30 cellular contexts compared by ENCODE assay signal in the genomic region with DNA sequence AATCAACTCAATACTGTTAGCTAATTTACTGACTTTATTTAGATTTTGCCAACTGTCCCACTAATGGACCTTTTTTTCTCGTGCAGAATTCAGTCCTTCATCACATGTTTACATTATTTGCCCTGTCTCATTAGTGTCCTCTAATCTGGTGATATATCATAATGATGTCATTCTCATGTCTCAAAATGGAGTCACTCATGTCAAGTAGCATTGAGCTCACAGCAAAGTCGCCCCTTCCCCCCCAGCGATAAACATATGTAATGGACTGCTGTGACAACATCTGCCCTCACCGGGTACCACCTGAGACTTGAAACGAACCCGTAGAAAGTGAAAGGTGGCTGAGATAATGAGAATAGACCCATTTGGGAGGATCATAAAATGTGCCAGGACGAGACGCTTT.
"Had no signal": no experiment of that assay in that cellular context is flagged by ENCODE, and none has a peak within 500 bp of the region (broad histone marks: within the 10 kb centered on the region; RNA-seq: fewer than 3 reads in every experiment).

No MANE protein-coding gene starts in this region.

- H3K9me3 ChIP-seq: colonic mucosa, gastrocnemius medialis, lower lobe of right lung, prostate gland, thyroid gland had no signal

- H3K4me1 ChIP-seq: colonic mucosa, prostate gland had no signal

- H3K27me3 Mint-ChIP-seq: dendritic cell treated with granulocyte-macrophage colony-stimulating factor and Interleukin-4, amounts not matched to agents 40 ng/mL and 50 ng/mL, for 4 days; naive thymus-derived CD8-positive, alpha-beta T cell; type B pancreatic cell had no signal

- H3K9me3 Mint-ChIP-seq: dendritic cell treated with granulocyte-macrophage colony-stimulating factor and Interleukin-4, amounts not matched to agents 40 ng/mL and 50 ng/mL, for 4 days; endodermal cell; immature natural killer cell; type B pancreatic cell had no signal

- H3K27ac Mint-ChIP-seq: dendritic cell treated with granulocyte-macrophage colony-stimulating factor and Interleukin-4, amounts not matched to agents 40 ng/mL and 50 ng/mL, for 4 days; endodermal cell; immature natural killer cell; nephron progenitor cell; type B pancreatic cell had no signal

- ATAC-seq: esophagus mucosa; gastrocnemius medialis; left colon; left ventricle myocardium superior; lower lobe of right lung; naive thymus-derived CD8-positive, alpha-beta T cell; sciatic nerve had no signal

- H3K27me3 ChIP-seq: colonic mucosa, gastrocnemius medialis, stomach, thyroid gland had no signal

- H3K27ac ChIP-seq: colonic mucosa, epithelial cell of prostate, lower lobe of right lung, prostate gland, thyroid gland had no signal

- H3K4me2 ChIP-seq: smooth muscle cell had no signal

- H3K4me1 Mint-ChIP-seq: endodermal cell had no signal

- H3K4me3 ChIP-seq: colonic mucosa, gastrocnemius medialis, lower lobe of right lung, prostate gland, smooth muscle cell, stomach, thyroid gland had no signal

- DNase-seq: colonic mucosa; effector CD8-positive, alpha-beta T cell; endodermal cell; foreskin fibroblast; gastrocnemius medialis; head of caudate nucleus; hippocampal formation; immature natural killer cell; islet precursor cell; kidney glomerular epithelial cell; left colon; left ventricle myocardium superior; lower lobe of right lung; naive thymus-derived CD8-positive, alpha-beta T cell; nephron progenitor cell; nucleus accumbens; stimulated activated CD4-positive, alpha-beta T cell treated with anti-CD3 and anti-CD28 coated beads, Interleukin-12 subunit alpha, Interleukin-12 subunit beta, amount 100 ng/mL, for 4 hours; stimulated activated CD4-positive, alpha-beta T cell treated with anti-CD3 and anti-CD28 coated beads, Interleukin-1b, Interleukin-23, amount 100 ng/mL, for 48 hours; stimulated activated CD4-positive, alpha-beta T cell treated with anti-CD3 and anti-CD28 coated beads, Interleukin-4, amount 100 ng/mL, for 1 hour; stimulated activated CD8-positive, alpha-beta memory T cell treated with anti-CD3 and anti-CD28 coated beads, Interleukin-4, amount 100 ng/mL, for 48 hours; stimulated activated naive CD4-positive, alpha-beta T cell treated with Interleukin-2 at 50 U/mL for 16 hours; stomach; thyroid gland had no signal

- H3K36me3 ChIP-seq: colonic mucosa, gastrocnemius medialis, prostate gland had no signal

- H3K4me3 Mint-ChIP-seq: dendritic cell treated with granulocyte-macrophage colony-stimulating factor and Interleukin-4, amounts not matched to agents 40 ng/mL and 50 ng/mL, for 4 days; endodermal cell; immature natural killer cell; naive thymus-derived CD8-positive, alpha-beta T cell; nephron progenitor cell; type B pancreatic cell had no signal
